Comparison of ENCODE assay signal across 1 cellular context in the genomic region with DNA sequence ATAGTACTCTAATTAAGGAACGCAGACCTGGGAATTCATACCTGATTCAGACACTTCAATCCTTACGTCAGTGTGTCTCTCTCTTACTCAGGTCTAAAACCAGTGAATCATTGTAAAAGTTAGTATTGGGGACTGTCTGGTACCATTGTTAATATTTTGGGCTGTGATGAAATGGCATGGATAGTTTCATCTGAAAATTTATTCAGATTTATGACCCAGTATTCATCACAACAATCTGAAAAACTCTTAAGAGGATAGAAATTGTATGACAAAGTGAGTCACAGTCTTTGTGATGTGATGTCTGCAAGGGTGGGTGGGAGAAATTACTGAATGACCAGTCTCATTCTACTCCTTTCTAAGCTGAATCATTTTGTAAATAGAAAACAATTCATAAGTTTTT.
TF ChIP-seq lines count a peak whose summit lies in the region.

No MANE protein-coding gene starts in this region.

TF ChIP-seq in IMR-90, 13 proteins besides CTCF, POLR2A, EP300 and RAD21 (continued from another document):
- TF ChIP-seq, protein P1, sequence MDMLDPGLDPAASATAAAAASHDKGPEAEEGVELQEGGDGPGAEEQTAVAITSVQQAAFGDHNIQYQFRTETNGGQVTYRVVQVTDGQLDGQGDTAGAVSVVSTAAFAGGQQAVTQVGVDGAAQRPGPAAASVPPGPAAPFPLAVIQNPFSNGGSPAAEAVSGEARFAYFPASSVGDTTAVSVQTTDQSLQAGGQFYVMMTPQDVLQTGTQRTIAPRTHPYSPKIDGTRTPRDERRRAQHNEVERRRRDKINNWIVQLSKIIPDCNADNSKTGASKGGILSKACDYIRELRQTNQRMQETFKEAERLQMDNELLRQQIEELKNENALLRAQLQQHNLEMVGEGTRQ (IDR thresholded peaks at IDR 0.05; ENCODE audit: low read depth, low read length), result no peak
- no peak for TF ChIP-seq FOS (IDR thresholded peaks at IDR 0.05; ENCODE audit: low read depth, low read length)
- TF ChIP-seq CEBPB (IDR thresholded peaks at IDR 0.05; ENCODE audit: low read depth, low read length), result no peak
- TF ChIP-seq MAZ (IDR thresholded peaks at IDR 0.05; ENCODE audit: borderline replicate concordance, low read depth, low read length), result no peak
- no peak for TF ChIP-seq CHD1 (IDR thresholded peaks at IDR 0.05; ENCODE audit: low read depth, low read length)
- no peak for TF ChIP-seq NFE2L2 (IDR thresholded peaks at IDR 0.05; ENCODE audit: low read depth, low read length)
- TF ChIP-seq RFX5 (IDR thresholded peaks at IDR 0.05; ENCODE audit: low read depth, low read length), result no peak
- no peak for TF ChIP-seq RCOR1 (IDR thresholded peaks at IDR 0.05; ENCODE audit: insufficient replicate concordance, low read length)
- TF ChIP-seq BHLHE40 (IDR thresholded peaks at IDR 0.05; ENCODE audit: low read depth, low read length), result no peak
- TF ChIP-seq, protein P2, sequence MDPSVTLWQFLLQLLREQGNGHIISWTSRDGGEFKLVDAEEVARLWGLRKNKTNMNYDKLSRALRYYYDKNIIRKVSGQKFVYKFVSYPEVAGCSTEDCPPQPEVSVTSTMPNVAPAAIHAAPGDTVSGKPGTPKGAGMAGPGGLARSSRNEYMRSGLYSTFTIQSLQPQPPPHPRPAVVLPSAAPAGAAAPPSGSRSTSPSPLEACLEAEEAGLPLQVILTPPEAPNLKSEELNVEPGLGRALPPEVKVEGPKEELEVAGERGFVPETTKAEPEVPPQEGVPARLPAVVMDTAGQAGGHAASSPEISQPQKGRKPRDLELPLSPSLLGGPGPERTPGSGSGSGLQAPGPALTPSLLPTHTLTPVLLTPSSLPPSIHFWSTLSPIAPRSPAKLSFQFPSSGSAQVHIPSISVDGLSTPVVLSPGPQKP (IDR thresholded peaks at IDR 0.05; ENCODE audit: borderline replicate concordance, low read depth, low read length), result no peak
- TF ChIP-seq MAFK (IDR thresholded peaks at IDR 0.05; ENCODE audit: low read depth, low read length), result no peak
- no peak for TF ChIP-seq MXI1 (IDR thresholded peaks at IDR 0.05; ENCODE audit: borderline replicate concordance, low read depth, low read length)
